1 cellular context compared by ENCODE assay signal in the genomic region with DNA sequence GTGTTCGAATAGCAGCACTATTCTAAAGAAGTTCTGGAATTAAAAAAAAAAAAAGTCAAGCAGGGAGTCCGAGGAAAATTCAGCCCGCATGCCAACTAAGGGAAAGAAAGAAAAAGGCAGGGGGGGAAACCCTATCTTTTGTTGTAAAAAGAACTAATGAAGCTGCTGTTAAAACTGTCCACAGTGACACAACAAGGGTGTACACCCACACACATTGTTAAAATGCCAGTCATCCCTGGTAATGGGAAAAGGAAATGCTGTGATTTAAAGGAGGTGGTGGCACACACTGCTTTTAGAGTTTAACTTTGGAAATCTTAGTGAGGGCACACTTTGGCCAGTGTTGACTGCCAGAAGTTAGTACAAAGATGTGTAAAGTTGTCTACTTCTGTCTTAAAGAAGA.
TF ChIP-seq lines count a peak whose summit lies in the region.

No MANE protein-coding gene starts in this region.

TF ChIP-seq in GM23338, 12 proteins besides CTCF, POLR2A, EP300 and RAD21 (continued from another document):
- TF ChIP-seq, protein P1, sequence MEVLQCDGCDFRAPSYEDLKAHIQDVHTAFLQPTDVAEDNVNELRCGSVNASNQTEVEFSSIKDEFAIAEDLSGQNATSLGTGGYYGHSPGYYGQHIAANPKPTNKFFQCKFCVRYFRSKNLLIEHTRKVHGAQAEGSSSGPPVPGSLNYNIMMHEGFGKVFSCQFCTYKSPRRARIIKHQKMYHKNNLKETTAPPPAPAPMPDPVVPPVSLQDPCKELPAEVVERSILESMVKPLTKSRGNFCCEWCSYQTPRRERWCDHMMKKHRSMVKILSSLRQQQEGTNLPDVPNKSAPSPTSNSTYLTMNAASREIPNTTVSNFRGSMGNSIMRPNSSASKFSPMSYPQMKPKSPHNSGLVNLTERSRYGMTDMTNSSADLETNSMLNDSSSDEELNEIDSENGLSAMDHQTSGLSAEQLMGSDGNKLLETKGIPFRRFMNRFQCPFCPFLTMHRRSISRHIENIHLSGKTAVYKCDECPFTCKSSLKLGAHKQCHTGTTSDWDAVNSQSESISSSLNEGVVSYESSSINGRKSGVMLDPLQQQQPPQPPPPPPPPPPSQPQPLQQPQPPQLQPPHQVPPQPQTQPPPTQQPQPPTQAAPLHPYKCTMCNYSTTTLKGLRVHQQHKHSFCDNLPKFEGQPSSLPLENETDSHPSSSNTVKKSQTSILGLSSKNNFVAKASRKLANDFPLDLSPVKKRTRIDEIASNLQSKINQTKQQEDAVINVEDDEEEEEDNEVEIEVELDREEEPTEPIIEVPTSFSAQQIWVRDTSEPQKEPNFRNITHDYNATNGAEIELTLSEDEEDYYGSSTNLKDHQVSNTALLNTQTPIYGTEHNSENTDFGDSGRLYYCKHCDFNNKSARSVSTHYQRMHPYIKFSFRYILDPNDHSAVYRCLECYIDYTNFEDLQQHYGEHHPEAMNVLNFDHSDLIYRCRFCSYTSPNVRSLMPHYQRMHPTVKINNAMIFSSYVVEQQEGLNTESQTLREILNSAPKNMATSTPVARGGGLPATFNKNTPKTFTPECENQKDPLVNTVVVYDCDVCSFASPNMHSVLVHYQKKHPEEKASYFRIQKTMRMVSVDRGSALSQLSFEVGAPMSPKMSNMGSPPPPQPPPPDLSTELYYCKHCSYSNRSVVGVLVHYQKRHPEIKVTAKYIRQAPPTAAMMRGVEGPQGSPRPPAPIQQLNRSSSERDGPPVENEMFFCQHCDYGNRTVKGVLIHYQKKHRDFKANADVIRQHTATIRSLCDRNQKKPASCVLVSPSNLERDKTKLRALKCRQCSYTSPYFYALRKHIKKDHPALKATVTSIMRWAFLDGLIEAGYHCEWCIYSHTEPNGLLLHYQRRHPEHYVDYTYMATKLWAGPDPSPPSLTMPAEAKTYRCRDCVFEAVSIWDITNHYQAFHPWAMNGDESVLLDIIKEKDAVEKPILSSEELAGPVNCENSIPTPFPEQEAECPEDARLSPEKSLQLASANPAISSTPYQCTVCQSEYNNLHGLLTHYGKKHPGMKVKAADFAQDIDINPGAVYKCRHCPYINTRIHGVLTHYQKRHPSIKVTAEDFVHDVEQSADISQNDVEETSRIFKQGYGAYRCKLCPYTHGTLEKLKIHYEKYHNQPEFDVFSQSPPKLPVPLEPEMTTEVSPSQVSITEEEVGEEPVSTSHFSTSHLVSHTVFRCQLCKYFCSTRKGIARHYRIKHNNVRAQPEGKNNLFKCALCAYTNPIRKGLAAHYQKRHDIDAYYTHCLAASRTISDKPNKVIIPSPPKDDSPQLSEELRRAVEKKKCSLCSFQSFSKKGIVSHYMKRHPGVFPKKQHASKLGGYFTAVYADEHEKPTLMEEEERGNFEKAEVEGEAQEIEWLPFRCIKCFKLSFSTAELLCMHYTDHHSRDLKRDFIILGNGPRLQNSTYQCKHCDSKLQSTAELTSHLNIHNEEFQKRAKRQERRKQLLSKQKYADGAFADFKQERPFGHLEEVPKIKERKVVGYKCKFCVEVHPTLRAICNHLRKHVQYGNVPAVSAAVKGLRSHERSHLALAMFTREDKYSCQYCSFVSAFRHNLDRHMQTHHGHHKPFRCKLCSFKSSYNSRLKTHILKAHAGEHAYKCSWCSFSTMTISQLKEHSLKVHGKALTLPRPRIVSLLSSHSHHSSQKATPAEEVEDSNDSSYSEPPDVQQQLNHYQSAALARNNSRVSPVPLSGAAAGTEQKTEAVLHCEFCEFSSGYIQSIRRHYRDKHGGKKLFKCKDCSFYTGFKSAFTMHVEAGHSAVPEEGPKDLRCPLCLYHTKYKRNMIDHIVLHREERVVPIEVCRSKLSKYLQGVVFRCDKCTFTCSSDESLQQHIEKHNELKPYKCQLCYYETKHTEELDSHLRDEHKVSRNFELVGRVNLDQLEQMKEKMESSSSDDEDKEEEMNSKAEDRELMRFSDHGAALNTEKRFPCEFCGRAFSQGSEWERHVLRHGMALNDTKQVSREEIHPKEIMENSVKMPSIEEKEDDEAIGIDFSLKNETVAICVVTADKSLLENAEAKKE (CRISPR knock-in tag; IDR thresholded peaks at IDR 0.05) = no peak
- TF ChIP-seq STAT1 (IDR thresholded peaks at IDR 0.05; ENCODE audit: unreplicated experiment) = no peak
- TF ChIP-seq ZNF331 (CRISPR knock-in tag; IDR thresholded peaks at IDR 0.05; ENCODE audit: low read depth) = no peak
- TF ChIP-seq, protein P2, sequence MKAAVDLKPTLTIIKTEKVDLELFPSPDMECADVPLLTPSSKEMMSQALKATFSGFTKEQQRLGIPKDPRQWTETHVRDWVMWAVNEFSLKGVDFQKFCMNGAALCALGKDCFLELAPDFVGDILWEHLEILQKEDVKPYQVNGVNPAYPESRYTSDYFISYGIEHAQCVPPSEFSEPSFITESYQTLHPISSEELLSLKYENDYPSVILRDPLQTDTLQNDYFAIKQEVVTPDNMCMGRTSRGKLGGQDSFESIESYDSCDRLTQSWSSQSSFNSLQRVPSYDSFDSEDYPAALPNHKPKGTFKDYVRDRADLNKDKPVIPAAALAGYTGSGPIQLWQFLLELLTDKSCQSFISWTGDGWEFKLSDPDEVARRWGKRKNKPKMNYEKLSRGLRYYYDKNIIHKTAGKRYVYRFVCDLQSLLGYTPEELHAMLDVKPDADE (IDR thresholded peaks at IDR 0.05) = no peak
- no peak for TF ChIP-seq JUNB (IDR thresholded peaks at IDR 0.05; ENCODE audit: unreplicated experiment)
- no peak for TF ChIP-seq POLR2AphosphoS5 (IDR thresholded peaks at IDR 0.05; ENCODE audit: low read depth)
- TF ChIP-seq EZH2phosphoT487 (IDR thresholded peaks at IDR 0.05; ENCODE audit: unreplicated experiment) = no peak
- TF ChIP-seq, protein P3, sequence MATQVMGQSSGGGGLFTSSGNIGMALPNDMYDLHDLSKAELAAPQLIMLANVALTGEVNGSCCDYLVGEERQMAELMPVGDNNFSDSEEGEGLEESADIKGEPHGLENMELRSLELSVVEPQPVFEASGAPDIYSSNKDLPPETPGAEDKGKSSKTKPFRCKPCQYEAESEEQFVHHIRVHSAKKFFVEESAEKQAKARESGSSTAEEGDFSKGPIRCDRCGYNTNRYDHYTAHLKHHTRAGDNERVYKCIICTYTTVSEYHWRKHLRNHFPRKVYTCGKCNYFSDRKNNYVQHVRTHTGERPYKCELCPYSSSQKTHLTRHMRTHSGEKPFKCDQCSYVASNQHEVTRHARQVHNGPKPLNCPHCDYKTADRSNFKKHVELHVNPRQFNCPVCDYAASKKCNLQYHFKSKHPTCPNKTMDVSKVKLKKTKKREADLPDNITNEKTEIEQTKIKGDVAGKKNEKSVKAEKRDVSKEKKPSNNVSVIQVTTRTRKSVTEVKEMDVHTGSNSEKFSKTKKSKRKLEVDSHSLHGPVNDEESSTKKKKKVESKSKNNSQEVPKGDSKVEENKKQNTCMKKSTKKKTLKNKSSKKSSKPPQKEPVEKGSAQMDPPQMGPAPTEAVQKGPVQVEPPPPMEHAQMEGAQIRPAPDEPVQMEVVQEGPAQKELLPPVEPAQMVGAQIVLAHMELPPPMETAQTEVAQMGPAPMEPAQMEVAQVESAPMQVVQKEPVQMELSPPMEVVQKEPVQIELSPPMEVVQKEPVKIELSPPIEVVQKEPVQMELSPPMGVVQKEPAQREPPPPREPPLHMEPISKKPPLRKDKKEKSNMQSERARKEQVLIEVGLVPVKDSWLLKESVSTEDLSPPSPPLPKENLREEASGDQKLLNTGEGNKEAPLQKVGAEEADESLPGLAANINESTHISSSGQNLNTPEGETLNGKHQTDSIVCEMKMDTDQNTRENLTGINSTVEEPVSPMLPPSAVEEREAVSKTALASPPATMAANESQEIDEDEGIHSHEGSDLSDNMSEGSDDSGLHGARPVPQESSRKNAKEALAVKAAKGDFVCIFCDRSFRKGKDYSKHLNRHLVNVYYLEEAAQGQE (IDR thresholded peaks at IDR 0.05; ENCODE audit: unreplicated experiment) = no peak
- TF ChIP-seq ZNF114 (CRISPR knock-in tag; IDR thresholded peaks at IDR 0.05) = no peak
- TF ChIP-seq NANOG (IDR thresholded peaks at IDR 0.05; ENCODE audit: borderline replicate concordance) = no peak
- TF ChIP-seq CREB1 (CRISPR knock-in tag; IDR thresholded peaks at IDR 0.05; ENCODE audit: low read depth) = no peak
